Comparison of ENCODE assay signal across 27 cellular contexts in the genomic region with DNA sequence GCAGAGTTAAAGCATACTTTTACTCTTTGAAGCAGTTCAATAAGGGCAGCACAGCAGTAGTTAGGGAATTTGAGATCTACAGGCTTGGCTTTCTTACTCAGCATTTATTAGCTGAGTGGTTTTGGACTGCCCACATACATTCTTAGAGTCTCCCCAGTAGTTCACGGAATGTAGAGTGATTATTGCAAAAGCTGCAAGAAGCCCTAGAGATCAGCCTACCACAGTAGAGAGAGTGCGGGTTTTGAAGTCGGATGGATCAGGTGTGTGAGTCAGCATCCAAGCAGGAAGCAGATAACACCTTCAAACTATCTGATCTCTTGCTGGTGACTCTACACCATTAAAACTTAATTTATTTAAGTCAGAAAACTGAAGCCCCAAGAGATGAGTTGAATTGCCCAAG.
DNase-seq lines count a peak whose midpoint lies in the region; ATAC-seq, FAIRE-seq and TF ChIP-seq lines count a peak whose summit lies in the region.
"Had no signal": no experiment of that assay in that cellular context is flagged by ENCODE, and none has a peak within 500 bp of the region (broad histone marks: within the 10 kb centered on the region; RNA-seq: fewer than 3 reads in every experiment).

No MANE protein-coding gene starts in this region.

- H3F3A ChIP-seq in GM23338 (replicated peaks; ENCODE audit: low read depth) = no peaks in the 10 kb centered on the region

- H4K20me1 ChIP-seq in GM23338 (replicated peaks; ENCODE audit: insufficient read depth) = no peaks in the 10 kb centered on the region
- H4K20me1 ChIP-seq in keratinocyte (ENCODE audit: control insufficient read depth, extremely low read depth, insufficient read depth, low read length) = no peaks in the 10 kb centered on the region

- H3K36me3 Mint-ChIP-seq in GM23338 (ENCODE audit: low read depth) = no peaks in the 10 kb centered on the region
- H3K36me3 Mint-ChIP-seq: naive thymus-derived CD8-positive, alpha-beta T cell had no signal

- H3K4me1 ChIP-seq in GM23338 (ENCODE audit: insufficient read depth) (peaks cover 32% of the 10 kb centered on the region), keratinocyte (ENCODE audit: control insufficient read depth, extremely low read depth, insufficient read depth, low read length) (peaks cover 23% of the 10 kb centered on the region), small intestine (ENCODE audit: control insufficient read depth in 2 of 2, insufficient read depth in 1 of 2, low read depth in 1 of 2, low read length in 1 of 2) (peaks cover 3 to 5% of the 10 kb centered on the region in 2 donors)
- H3K4me1 ChIP-seq: gastrocnemius medialis, vagina had no signal

- H3K27ac Mint-ChIP-seq in GM23338 = peak overlapping the region; percentile 33; the same call in 1 of the 2 replicates
- H3K27ac Mint-ChIP-seq: activated CD4-positive, alpha-beta T cell treated with anti-CD3 and anti-CD28 coated beads for 36 hours; naive thymus-derived CD8-positive, alpha-beta T cell had no signal

- no peak for ATAC-seq in GM23338
- ATAC-seq in HG03460 (IDR thresholded peaks at IDR 0.05; ENCODE audit: unreplicated experiment) = no peak
- ATAC-seq: activated CD4-positive, alpha-beta T cell treated with anti-CD3 and anti-CD28 coated beads for 36 hours; activated T-cell treated with anti-CD3 and anti-CD28 coated beads, Interleukin-2, amount 50 U/mL, for 4 hours; gastrocnemius medialis; naive thymus-derived CD8-positive, alpha-beta T cell; right cardiac atrium had no signal

- H3K9me3 ChIP-seq in keratinocyte (ENCODE audit: control insufficient read depth, low read depth, low read length) (no peaks in the 10 kb centered on the region), small intestine (ENCODE audit: control insufficient read depth, low read depth) (no peaks in the 10 kb centered on the region)
- H3K9me3 ChIP-seq: gastrocnemius medialis, vagina had no signal

- H3K9ac ChIP-seq in keratinocyte (ENCODE audit: control insufficient read depth, extremely low read depth, insufficient read depth, low read length) = no peak overlapping the region
- H3K9ac ChIP-seq: KMS-11 had no signal

- H3K9me1 ChIP-seq in keratinocyte (ENCODE audit: control insufficient read depth, extremely low read depth, insufficient read depth, low read length) = no peaks in the 10 kb centered on the region

- no peak overlapping the region for H3K4me3 ChIP-seq in GM23338
- H3K4me3 ChIP-seq in keratinocyte (ENCODE audit: control insufficient read depth in 2 of 3, extremely low read depth in 1 of 3, insufficient read depth in 2 of 3, low read depth in 1 of 3, low read length in 3 of 3) = no peak overlapping the region
- no peak overlapping the region for H3K4me3 ChIP-seq in small intestine (ENCODE audit: low read depth in 1 of 2, low read length in 2 of 2)
- H3K4me3 ChIP-seq: gastrocnemius medialis, PC-9, vagina had no signal

- H2AFZ ChIP-seq in GM23338 (no peak overlapping the region), keratinocyte (ENCODE audit: control insufficient read depth, low read length) (no peak overlapping the region)
- H2AFZ ChIP-seq: PC-9 had no signal

- dilution Hi-C loops in keratinocyte (cut with MboI; ENCODE audit: extremely low pct_ligation_motif_present, low sequenced_read_pairs) = no loop called here

- no peak for TF ChIP-seq CTCF in GM23338 (conservative IDR thresholded peaks at IDR 0.05; ENCODE audit: low read depth in 2 of 2)
- TF ChIP-seq CTCF in keratinocyte (optimal IDR thresholded peaks at IDR 0.05 in 1 of 3, IDR thresholded peaks at IDR 0.05 in 1 of 3, conservative IDR thresholded peaks at IDR 0.05 in 1 of 3; ENCODE audit: extremely low read depth in 1 of 3, insufficient read depth in 2 of 3, low read length in 3 of 3) = no peak

- 14 to 59% (median 41%) methylated on average over 3 of the region's 3 CpGs for WGBS in small intestine, 3 donors

- no peaks in the 10 kb centered on the region for H3K9me2 ChIP-seq in GM23338 (ENCODE audit: insufficient read depth)

- H3K79me2 ChIP-seq in GM23338 (replicated peaks; ENCODE audit: insufficient read depth) (no peaks in the 10 kb centered on the region), keratinocyte (ENCODE audit: control insufficient read depth, insufficient read depth, low read length) (no peaks in the 10 kb centered on the region)

- H3K36me3 ChIP-seq in GM23338 (ENCODE audit: insufficient read depth) (no peaks in the 10 kb centered on the region), keratinocyte (ENCODE audit: control insufficient read depth in 2 of 2, extremely low read depth in 1 of 2, insufficient read depth in 2 of 2, low read length in 2 of 2) (no peaks in the 10 kb centered on the region), small intestine (ENCODE audit: control insufficient read depth in 2 of 2, insufficient read depth in 2 of 2, low read length in 2 of 2) (no peaks in the 10 kb centered on the region)
- H3K36me3 ChIP-seq: gastrocnemius medialis, vagina had no signal

- no peak overlapping the region for H3K4me2 ChIP-seq in GM23338
- no peak overlapping the region for H3K4me2 ChIP-seq in keratinocyte (ENCODE audit: control insufficient read depth, extremely low read depth, insufficient read depth, low read depth, low read length)
- H3K4me2 ChIP-seq: KMS-11, PC-9 had no signal

- DNase-seq in GM23338 (ENCODE audit: low spot score) (no peak), astrocyte of the hippocampus (ENCODE audit: low read depth, low spot score) (peak; percentile 66), keratinocyte (ENCODE audit: low read depth, low spot score) (peak; percentile 71), small intestine (peak; percentile 45), DMS153 (lab: John Stamatoyannopoulos, UW) (no peak), SHP77 (lab: John Stamatoyannopoulos, UW) (no peak)
- DNase-seq in stimulated activated CD4-positive, alpha-beta T cell treated with anti-CD3 and anti-CD28 coated beads, Interleukin-4, amount 100 ng/mL, for 4 hours = no peak
- DNase-seq: activated CD4-positive, alpha-beta T cell treated with anti-CD3 and anti-CD28 coated beads for 36 hours; activated naive CD4-positive, alpha-beta T cell treated with Interleukin-2 at 50 U/mL for 16 hours; activated T-cell treated with anti-CD3 and anti-CD28 coated beads, Interleukin-2, amount 50 U/mL, for 4 hours; amygdala; central memory CD4-positive, alpha-beta T cell; gastrocnemius medialis; GF-D8; kidney; naive thymus-derived CD8-positive, alpha-beta T cell; NCI-H1694 treated with DMSO at 0.1 percent for 48 hours; NCI-H345; PC-9; right cardiac atrium; SIG-M5; stimulated activated CD4-positive, alpha-beta T cell treated with anti-CD3 and anti-CD28 coated beads, Interleukin-15, amount 100 ng/mL, for 24 hours; T-helper 1 cell had no signal

- H3K27me3 Mint-ChIP-seq in GM23338 (ENCODE audit: insufficient read depth, low read depth, poor library complexity) = no peaks in the 10 kb centered on the region
- H3K27me3 Mint-ChIP-seq: activated CD4-positive, alpha-beta T cell treated with anti-CD3 and anti-CD28 coated beads for 36 hours had no signal

- H3K4me3 Mint-ChIP-seq in GM23338 = no peak overlapping the region
- H3K4me3 Mint-ChIP-seq: activated CD4-positive, alpha-beta T cell treated with anti-CD3 and anti-CD28 coated beads for 36 hours; activated T-cell treated with anti-CD3 and anti-CD28 coated beads, Interleukin-2, amount 50 U/mL, for 4 hours; naive thymus-derived CD8-positive, alpha-beta T cell had no signal

- H3K27ac ChIP-seq in GM23338 (ENCODE audit: low read depth) (no peak overlapping the region), keratinocyte (ENCODE audit: control insufficient read depth, insufficient read depth, low read length) (no peak overlapping the region), small intestine (ENCODE audit: low read depth in 1 of 2, low read length in 1 of 2) (no peak overlapping the region)
- H3K27ac ChIP-seq: gastrocnemius medialis, KMS-11, PC-9, vagina had no signal

- H3K9me3 Mint-ChIP-seq in GM23338 = no peaks in the 10 kb centered on the region; the same call in 2 of the 3 replicates
- H3K9me3 Mint-ChIP-seq: activated T-cell treated with anti-CD3 and anti-CD28 coated beads, Interleukin-2, amount 50 U/mL, for 4 hours had no signal

- no peaks in the 10 kb centered on the region for H3K27me3 ChIP-seq in GM23338 (ENCODE audit: insufficient read depth)
- H3K27me3 ChIP-seq in keratinocyte (ENCODE audit: control insufficient read depth, extremely low read depth, insufficient read depth, low read length) = no peaks in the 10 kb centered on the region
- no peaks in the 10 kb centered on the region for H3K27me3 ChIP-seq in small intestine (ENCODE audit: control insufficient read depth in 2 of 2, insufficient read depth in 2 of 2, low read length in 2 of 2)
- H3K27me3 ChIP-seq: gastrocnemius medialis, vagina had no signal

- FAIRE-seq in keratinocyte (lab: Jason Lieb, UNC) = peak; percentile 75
- no peak for FAIRE-seq in small intestine (lab: Jason Lieb, UNC)
- FAIRE-seq: HTR-8/SVneo, kidney had no signal

- peaks cover 31% of the 10 kb centered on the region for H3K4me1 Mint-ChIP-seq in GM23338
- H3K4me1 Mint-ChIP-seq: activated CD4-positive, alpha-beta T cell treated with anti-CD3 and anti-CD28 coated beads for 36 hours; naive thymus-derived CD8-positive, alpha-beta T cell had no signal

TF ChIP-seq in GM23338, 12 proteins besides CTCF, POLR2A, EP300 and RAD21 (continues in another document):
- TF ChIP-seq NANOG (IDR thresholded peaks at IDR 0.05; ENCODE audit: borderline replicate concordance) (no peak), CREB1 (CRISPR knock-in tag; IDR thresholded peaks at IDR 0.05; ENCODE audit: low read depth) (no peak), ZNF114 (CRISPR knock-in tag; IDR thresholded peaks at IDR 0.05) (no peak), JUNB (IDR thresholded peaks at IDR 0.05; ENCODE audit: unreplicated experiment) (no peak)

Comparison
In these comparisons a context has a peak if more than half of its experiments do, and no peak if none do; other contexts are left out.
1. DNase-seq: peak in astrocyte of the hippocampus (single experiment), keratinocyte (single experiment) and small intestine (single experiment); none in GM23338 (single experiment), DMS153 (single experiment), SHP77 (0 of 2) and stimulated activated CD4-positive, alpha-beta T cell treated with anti-CD3 and anti-CD28 coated beads, Interleukin-4, amount 100 ng/mL, for 4 hours (0 of 2).